Comparison of ENCODE assay signal across 24 cellular contexts in genomic region chr4:65600656-65601055, GRCh38.
"Had no signal": no experiment of that assay in that cellular context is flagged by ENCODE, and none has a peak within 500 bp of the region (broad histone marks: within the 10 kb centered on the region; RNA-seq: fewer than 3 reads in every experiment).

No MANE protein-coding gene starts in this region.

- ATAC-seq: activated CD4-positive, alpha-beta T cell treated with anti-CD3 and anti-CD28 coated beads for 36 hours; activated T-cell treated with anti-CD3 and anti-CD28 coated beads, Interleukin-2, amount 50 U/mL, for 72 hours; left ventricle myocardium superior; pancreas; stimulated activated naive B cell treated with anti-CD40 and anti-IgM and Interleukin-4, amounts not matched to agents 10 μg/mL and 1 μg/mL and 100 μg/mL, for 72 hours had no signal

- H3K4me1 Mint-ChIP-seq: activated CD4-positive, alpha-beta T cell treated with anti-CD3 and anti-CD28 coated beads for 36 hours; activated naive CD8-positive, alpha-beta T cell treated with anti-CD3 and anti-CD28 coated beads for 36 hours; naive B cell; stimulated activated naive B cell treated with anti-CD40 and anti-IgM and Interleukin-4, amounts not matched to agents 10 μg/mL and 1 μg/mL and 100 μg/mL, for 72 hours had no signal

- H3K27ac ChIP-seq: brain microvascular endothelial cell, pancreas, prostate gland, stomach, thyroid gland, upper lobe of left lung had no signal

- H3K9me3 Mint-ChIP-seq: mesothelial cell of epicardium; stimulated activated naive B cell treated with anti-CD40 and anti-IgM and Interleukin-4, amounts not matched to agents 10 μg/mL and 1 μg/mL and 100 μg/mL, for 72 hours had no signal

- H3K4me3 Mint-ChIP-seq: activated CD4-positive, alpha-beta T cell treated with anti-CD3 and anti-CD28 coated beads for 36 hours; activated naive CD8-positive, alpha-beta T cell treated with anti-CD3 and anti-CD28 coated beads for 36 hours; activated T-cell treated with anti-CD3 and anti-CD28 coated beads, Interleukin-2, amount 50 U/mL, for 72 hours; mesothelial cell of epicardium; naive B cell; stimulated activated naive B cell treated with anti-CD40 and anti-IgM and Interleukin-4, amounts not matched to agents 10 μg/mL and 1 μg/mL and 100 μg/mL, for 72 hours had no signal

- H3K36me3 ChIP-seq: brain microvascular endothelial cell, pancreas, prostate gland, stomach, thyroid gland, upper lobe of left lung had no signal

- H3K9me3 ChIP-seq: pancreas, prostate gland, stomach, thyroid gland, upper lobe of left lung had no signal

- FAIRE-seq: endothelial cell of umbilical vein, pancreas had no signal

- H3K36me3 Mint-ChIP-seq: activated naive CD8-positive, alpha-beta T cell treated with anti-CD3 and anti-CD28 coated beads for 36 hours; mesothelial cell of epicardium; naive B cell; stimulated activated naive B cell treated with anti-CD40 and anti-IgM and Interleukin-4, amounts not matched to agents 10 μg/mL and 1 μg/mL and 100 μg/mL, for 72 hours had no signal

- H3K27ac Mint-ChIP-seq: activated CD4-positive, alpha-beta T cell treated with anti-CD3 and anti-CD28 coated beads for 36 hours; activated naive CD8-positive, alpha-beta T cell treated with anti-CD3 and anti-CD28 coated beads for 36 hours; activated T-cell treated with anti-CD3 and anti-CD28 coated beads, Interleukin-2, amount 50 U/mL, for 72 hours; mesothelial cell of epicardium; naive B cell; stimulated activated naive B cell treated with anti-CD40 and anti-IgM and Interleukin-4, amounts not matched to agents 10 μg/mL and 1 μg/mL and 100 μg/mL, for 72 hours had no signal

- H3K4me3 ChIP-seq: pancreas, prostate gland, stomach, thyroid gland, upper lobe of left lung had no signal

- DNase-seq: activated CD4-positive, alpha-beta T cell treated with anti-CD3 and anti-CD28 coated beads for 36 hours; activated CD4-positive, alpha-beta T cell treated with anti-CD3 and anti-CD28 coated beads, Interleukin-2, amount 50 U/mL, for 4 hours; activated CD4-positive, CD25-positive, alpha-beta regulatory T cell; activated naive CD4-positive, alpha-beta T cell treated with Interleukin-2 at 50 U/mL for 16 hours; activated naive CD8-positive, alpha-beta T cell treated with anti-CD3 and anti-CD28 coated beads for 36 hours; activated T-cell treated with anti-CD3 and anti-CD28 coated beads for 4 hours; activated T-cell treated with anti-CD3 and anti-CD28 coated beads, Interleukin-2, amount 50 U/mL, for 72 hours; brain microvascular endothelial cell; caudate nucleus; cortex of kidney; glutamatergic neuron; islet precursor cell; left ventricle myocardium superior; naive B cell; pancreas; stimulated activated CD4-positive, alpha-beta T cell treated with anti-CD3 and anti-CD28 coated beads, Interleukin-15, amount 100 ng/mL, for 24 hours; stimulated activated CD4-positive, alpha-beta T cell treated with anti-CD3 and anti-CD28 coated beads, Interleukin-2, amount 100 ng/mL, for 24 hours; stimulated activated naive B cell treated with anti-CD40 and anti-IgM and Interleukin-4, amounts not matched to agents 10 μg/mL and 1 μg/mL and 100 μg/mL, for 72 hours; stomach; thyroid gland; upper lobe of left lung had no signal

- H3K27me3 ChIP-seq: brain microvascular endothelial cell, pancreas, stomach, thyroid gland, upper lobe of left lung had no signal

- H3K4me1 ChIP-seq: pancreas, prostate gland, stomach, thyroid gland, upper lobe of left lung had no signal

- H3K27me3 Mint-ChIP-seq: activated CD4-positive, alpha-beta T cell treated with anti-CD3 and anti-CD28 coated beads for 36 hours; activated naive CD8-positive, alpha-beta T cell treated with anti-CD3 and anti-CD28 coated beads for 36 hours; naive B cell; stimulated activated naive B cell treated with anti-CD40 and anti-IgM and Interleukin-4, amounts not matched to agents 10 μg/mL and 1 μg/mL and 100 μg/mL, for 72 hours had no signal
